Comparison of ENCODE assay signal across 22 cellular contexts in the genomic region with DNA sequence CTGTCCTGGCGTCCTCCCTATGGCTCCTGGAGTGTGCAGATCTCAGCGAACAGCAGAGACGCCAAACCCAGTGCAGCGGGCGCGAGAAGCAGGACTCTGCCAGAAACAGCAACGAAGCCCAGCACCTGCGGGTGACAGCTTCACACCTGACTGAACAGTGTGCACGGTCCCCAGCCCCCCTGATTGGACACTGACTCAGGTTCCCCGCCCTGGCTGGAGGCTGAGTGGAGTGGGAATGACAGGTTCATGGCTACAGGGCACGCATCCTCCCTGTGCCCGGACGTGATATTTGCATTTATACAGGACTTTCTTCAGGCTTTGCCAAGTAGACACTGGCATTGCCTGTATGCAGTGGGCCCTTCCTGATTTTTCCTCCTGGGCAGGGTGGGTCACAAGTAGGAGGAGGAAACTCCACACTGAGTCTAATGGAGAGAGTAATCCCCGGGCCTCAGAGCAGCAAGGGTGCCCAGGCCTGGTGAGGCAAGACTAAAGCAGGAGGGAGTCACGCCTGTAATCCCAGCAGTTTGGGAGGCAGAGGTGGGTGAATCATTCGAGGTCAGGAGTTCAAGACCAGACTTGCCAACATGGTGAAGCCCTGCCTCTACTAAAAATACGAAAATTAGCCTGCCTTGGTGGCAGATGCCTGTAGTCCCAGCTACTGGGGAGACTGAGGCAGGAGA.
DNase-seq lines count a peak whose midpoint lies in the region; ATAC-seq and TF ChIP-seq lines count a peak whose summit lies in the region.
"Had no signal": no experiment of that assay in that cellular context is flagged by ENCODE, and none has a peak within 500 bp of the region (broad histone marks: within the 10 kb centered on the region; RNA-seq: fewer than 3 reads in every experiment).

No MANE protein-coding gene starts in this region.

- WGBS in gastroesophageal sphincter (ENCODE audit: low coverage in 1 of 2), 2 donors = 74% methylated on average over 10 of the region's 17 CpGs; no CpG with 5 or more reads in 1 of the 2 donors

- TF ChIP-seq POLR2A in gastroesophageal sphincter (IDR thresholded peaks at IDR 0.05) = no peak

- H3K27me3 ChIP-seq in gastroesophageal sphincter = peaks cover 94% of the 10 kb centered on the region

- DNase-seq in AG08396 (ENCODE audit: low spot score) (peak; percentile 8), HPDE6-E6E7 (ENCODE audit: extremely low spot score) (peak; percentile 8), T-helper 17 cell (no peak), foreskin fibroblast (peak; percentile 0 to 4), dermis blood vessel endothelial cell (no peak), SIG-M5 (lab: John Stamatoyannopoulos, UW) (no peak)
- DNase-seq: ACHN; activated CD4-positive, alpha-beta T cell treated with anti-CD3 and anti-CD28 coated beads for 4 hours; activated CD8-positive, alpha-beta memory T cell treated with anti-CD3 and anti-CD28 coated beads, Interleukin-2, amount 10 ng/mL, durations not matched to agents 7 days and 5 days; activated naive CD8-positive, alpha-beta T cell treated with anti-CD3 and anti-CD28 coated beads, Interleukin-2, amount 10 ng/mL, durations not matched to agents 7 days and 5 days; cortex of kidney; NCI-H1092; NCI-H2081; NCI-H748 treated with DMSO at 0.1 percent for 48 hours had no signal

- TF ChIP-seq CTCF in foreskin fibroblast (IDR thresholded peaks at IDR 0.05; ENCODE audit: low read depth, low read length) (no peak), gastroesophageal sphincter (IDR thresholded peaks at IDR 0.05) (no peak)

- H3K4me1 Mint-ChIP-seq in T-helper 17 cell = peaks cover 3% of the 10 kb centered on the region
- H3K4me1 Mint-ChIP-seq: activated T-helper 17 cell treated with anti-CD3 and anti-CD28 coated beads, Interleukin-2, amount 50 U/mL, for 72 hours had no signal

- H3K36me3 Mint-ChIP-seq in T-helper 17 cell (ENCODE audit: low read depth) = peaks cover 5% of the 10 kb centered on the region
- H3K36me3 Mint-ChIP-seq: activated CD8-positive, alpha-beta memory T cell treated with anti-CD3 and anti-CD28 coated beads, Interleukin-2, amount 10 ng/mL, durations not matched to agents 7 days and 5 days; activated naive CD8-positive, alpha-beta T cell treated with anti-CD3 and anti-CD28 coated beads, Interleukin-2, amount 10 ng/mL, durations not matched to agents 7 days and 5 days; brain; stimulated activated memory B cell treated with anti-CD40 and anti-IgM and Interleukin-4, amounts not matched to agents 10 μg/mL and 1 μg/mL and 100 μg/mL, for 72 hours had no signal

- no peak overlapping the region for H3K27ac Mint-ChIP-seq in T-helper 17 cell
- H3K27ac Mint-ChIP-seq: activated CD8-positive, alpha-beta memory T cell treated with anti-CD3 and anti-CD28 coated beads, Interleukin-2, amount 10 ng/mL, durations not matched to agents 7 days and 5 days; activated naive CD8-positive, alpha-beta T cell treated with anti-CD3 and anti-CD28 coated beads, Interleukin-2, amount 10 ng/mL, durations not matched to agents 7 days and 5 days; activated T-helper 17 cell treated with anti-CD3 and anti-CD28 coated beads, Interleukin-2, amount 50 U/mL, for 72 hours; brain; CD14-positive monocyte; stimulated activated memory B cell treated with anti-CD40 and anti-IgM and Interleukin-4, amounts not matched to agents 10 μg/mL and 1 μg/mL and 100 μg/mL, for 72 hours had no signal

- H3K36me3 ChIP-seq in gastroesophageal sphincter = no peaks in the 10 kb centered on the region
- H3K36me3 ChIP-seq: thyroid gland had no signal

- H3K9me3 ChIP-seq in T-helper 17 cell (ENCODE audit: control insufficient read depth, low read length, poor library complexity, severe bottlenecking) = no peaks in the 10 kb centered on the region
- no peaks in the 10 kb centered on the region for H3K9me3 ChIP-seq in gastroesophageal sphincter
- H3K9me3 ChIP-seq: thyroid gland had no signal

- peaks cover 0 to 21% (median 14%) of the 10 kb centered on the region in 3 donors for H3K4me1 ChIP-seq in gastroesophageal sphincter

- ATAC-seq in T-helper 17 cell = no peak
- ATAC-seq in gastroesophageal sphincter = no peak
- no peak for ATAC-seq in GM19023 (IDR thresholded peaks at IDR 0.05; ENCODE audit: unreplicated experiment)
- ATAC-seq: activated CD8-positive, alpha-beta memory T cell treated with anti-CD3 and anti-CD28 coated beads, Interleukin-2, amount 10 ng/mL, durations not matched to agents 7 days and 5 days; activated T-helper 17 cell treated with anti-CD3 and anti-CD28 coated beads, Interleukin-2, amount 50 U/mL, for 72 hours; stimulated activated memory B cell treated with anti-CD40 and anti-IgM and Interleukin-4, amounts not matched to agents 10 μg/mL and 1 μg/mL and 100 μg/mL, for 72 hours had no signal

- no peak for TF ChIP-seq EP300 in gastroesophageal sphincter (IDR thresholded peaks at IDR 0.05)

- H3K27ac ChIP-seq in gastroesophageal sphincter = no peak overlapping the region
- H3K27ac ChIP-seq: HL-60, thyroid gland had no signal

- H3K27me3 Mint-ChIP-seq in T-helper 17 cell = peaks cover 65% of the 10 kb centered on the region

- peak overlapping the region; percentile 7 for H3K4me3 Mint-ChIP-seq in T-helper 17 cell
- H3K4me3 Mint-ChIP-seq: activated CD8-positive, alpha-beta memory T cell treated with anti-CD3 and anti-CD28 coated beads, Interleukin-2, amount 10 ng/mL, durations not matched to agents 7 days and 5 days; activated naive CD8-positive, alpha-beta T cell treated with anti-CD3 and anti-CD28 coated beads, Interleukin-2, amount 10 ng/mL, durations not matched to agents 7 days and 5 days; activated T-helper 17 cell treated with anti-CD3 and anti-CD28 coated beads, Interleukin-2, amount 50 U/mL, for 72 hours; brain; stimulated activated memory B cell treated with anti-CD40 and anti-IgM and Interleukin-4, amounts not matched to agents 10 μg/mL and 1 μg/mL and 100 μg/mL, for 72 hours had no signal

- H3K4me3 ChIP-seq in foreskin fibroblast (ENCODE audit: low read depth in 1 of 2, low read length in 2 of 2) (no peak overlapping the region), gastroesophageal sphincter (no peak overlapping the region)
- H3K4me3 ChIP-seq: thyroid gland had no signal

Comparison
In these comparisons a context has a peak if more than half of its experiments do, and no peak if none do; other contexts are left out.
1. DNase-seq: peak in AG08396 (single experiment), HPDE6-E6E7 (single experiment) and foreskin fibroblast (2 of 2); none in T-helper 17 cell (0 of 3), dermis blood vessel endothelial cell (single experiment) and SIG-M5 (single experiment).